11 cellular contexts compared by ENCODE assay signal in the genomic region with DNA sequence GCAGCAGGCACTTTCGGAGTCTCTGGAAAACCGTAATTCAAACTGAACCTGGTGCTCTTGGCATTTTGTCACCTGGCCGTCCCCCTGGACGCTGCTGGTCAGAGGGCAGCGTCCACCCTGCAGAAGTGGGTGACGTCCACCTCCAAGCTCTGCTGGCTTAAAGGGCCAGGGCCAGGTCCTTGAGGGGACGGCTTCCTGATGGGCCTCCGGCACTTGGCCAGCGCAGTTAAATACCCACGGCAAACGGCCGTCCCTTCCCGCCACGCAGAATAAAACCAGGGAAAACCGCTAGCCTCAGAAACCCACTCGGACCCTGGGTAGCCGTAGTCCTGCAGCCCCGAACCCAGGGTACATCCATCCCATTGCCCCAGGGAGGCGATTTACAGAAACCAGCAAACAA.
DNase-seq lines count a peak whose midpoint lies in the region; ATAC-seq and TF ChIP-seq lines count a peak whose summit lies in the region.
"Had no signal": no experiment of that assay in that cellular context is flagged by ENCODE, and none has a peak within 500 bp of the region (broad histone marks: within the 10 kb centered on the region; RNA-seq: fewer than 3 reads in every experiment).

No MANE protein-coding gene starts in this region.

- no peaks in the 10 kb centered on the region for H3K9me3 ChIP-seq in ascending aorta
- no peaks in the 10 kb centered on the region for H3K9me3 ChIP-seq in uterus

- H3K27ac ChIP-seq in ascending aorta (peak overlapping the region; percentile 98 to 99), uterus (peak overlapping the region; percentile 74 to 76)
- H3K27ac ChIP-seq: epithelial cell of prostate had no signal

- H3K4me3 Mint-ChIP-seq in naive thymus-derived CD8-positive, alpha-beta T cell = peak overlapping the region in 9 of 10 donors; percentile 24 to 77 (median 64)

- peak; percentile 25 for DNase-seq in Right ventricle myocardium superior
- no peak for DNase-seq in left ventricle myocardium superior
- peak in 1 of 2 donors; percentile 85 for DNase-seq in ascending aorta (ENCODE audit: low spot score in 2 of 2)
- DNase-seq in naive thymus-derived CD8-positive, alpha-beta T cell = peak in 1 of 10 donors; percentile 21
- no peak for DNase-seq in uterus
- no peak for DNase-seq in NCI-H1930 (lab: John Stamatoyannopoulos, UW)
- DNase-seq in NCI-H1105 (lab: John Stamatoyannopoulos, UW) = no peak
- no peak for DNase-seq in putamen (ENCODE audit: low spot score)
- DNase-seq: NCI-H1105 treated with DMSO at 0.1 percent for 48 hours, NCI-H524 had no signal

- H3K9me3 Mint-ChIP-seq in naive thymus-derived CD8-positive, alpha-beta T cell = peaks cover 0 to 8% (median 0%) of the 10 kb centered on the region in 9 donors

- no peak for ATAC-seq in Right ventricle myocardium superior (ENCODE audit: poor library complexity)
- no peak for ATAC-seq in left ventricle myocardium superior
- no peak for ATAC-seq in naive thymus-derived CD8-positive, alpha-beta T cell

- H3K27me3 Mint-ChIP-seq in naive thymus-derived CD8-positive, alpha-beta T cell = no peaks in the 10 kb centered on the region

- H3K27me3 ChIP-seq in ascending aorta = no peaks in the 10 kb centered on the region
- H3K27me3 ChIP-seq in uterus = no peaks in the 10 kb centered on the region

- no peaks in the 10 kb centered on the region for H3K36me3 ChIP-seq in ascending aorta
- H3K36me3 ChIP-seq in uterus = no peaks in the 10 kb centered on the region

- POLR2A ChIA-PET in naive thymus-derived CD8-positive, alpha-beta T cell (lab: Charles Lee) = interaction anchor here (0.6 to 7.3 kb wide), 7 partner anchors 10 to 249 kb away, joined by 3 to 153 read pairs (median 7); no protein-coding TSS in a partner anchor

- TF ChIP-seq POLR2A in uterus (IDR thresholded peaks at IDR 0.05) = no peak

- H3K36me3 Mint-ChIP-seq in naive thymus-derived CD8-positive, alpha-beta T cell = peaks cover 8 to 22% (median 14%) of the 10 kb centered on the region in 3 donors

- H3K27ac Mint-ChIP-seq in naive thymus-derived CD8-positive, alpha-beta T cell = peak overlapping the region; percentile 61 to 100 (median 92)

- intact Hi-C loops in Right ventricle myocardium superior (cut with DNase I) (no loop called here), left ventricle myocardium superior (cut with micrococcal nuclease) (no loop called here), ascending aorta (cut with DNase I) (loop anchor here (2.0 to 10.0 kb wide), 7 partner anchors 58 to 934 kb away; a partner anchor contains a TSS), uterus (cut with DNase I; ENCODE audit: low total_unique reads) (no loop called here)

- TF ChIP-seq CTCF in ascending aorta (IDR thresholded peaks at IDR 0.05) (no peak), uterus (IDR thresholded peaks at IDR 0.05) (no peak)

- H3K4me1 Mint-ChIP-seq in naive thymus-derived CD8-positive, alpha-beta T cell = peaks cover 27 to 55% (median 50%) of the 10 kb centered on the region in 4 donors

- H3K4me1 ChIP-seq in ascending aorta = peaks cover 20 to 55% of the 10 kb centered on the region in 2 donors
- H3K4me1 ChIP-seq in uterus = peaks cover 0 to 6% of the 10 kb centered on the region in 2 donors

- H3K4me3 ChIP-seq in ascending aorta (peak overlapping the region; percentile 28 to 42), uterus (no peak overlapping the region)

Comparison
In these comparisons a context has a peak if more than half of its experiments do, and no peak if none do; other contexts are left out.
1. H3K4me3 ChIP-seq: peak in ascending aorta (2 of 2); none in uterus (0 of 2).